ENCODE assay signal across 23 cellular contexts in genomic region chr11:65624931-65625627, GRCh38. TPM values are rescaled to one million over a fixed set of nuclear protein-coding genes. Genes with fewer than 3 reads are reported as not detected.
"Had no signal": no experiment of that assay in that cellular context is flagged by ENCODE, and none has a peak within 500 bp of the region (broad histone marks: within the 10 kb centered on the region; RNA-seq: fewer than 3 reads in every experiment).

No MANE protein-coding gene starts in this region.

- FAIRE-seq: bronchial epithelial cell, colon, TTC549 had no signal

- H3K9me3 Mint-ChIP-seq: activated CD8-positive, alpha-beta T cell treated with anti-CD3 and anti-CD28 coated beads for 36 hours; activated naive CD4-positive, alpha-beta T cell treated with anti-CD3 and anti-CD28 coated beads, Interleukin-2, amount 50 U/mL, for 72 hours; central memory CD8-positive, alpha-beta T cell; naive B cell; neural crest cell; stimulated activated memory B cell treated with anti-CD40 and anti-IgM and Interleukin-4, amounts not matched to agents 10 μg/mL and 1 μg/mL and 100 μg/mL, for 72 hours; stimulated activated naive CD8-positive, alpha-beta T cell treated with anti-CD3 and anti-CD28 coated beads, Interleukin-15, amount 100 ng/mL, for 72 hours; type B pancreatic cell had no signal

- H3K4me3 ChIP-seq: esophagus squamous epithelium, lung, psoas muscle, right atrium auricular region, smooth muscle cell, uterus had no signal

- H3K27ac Mint-ChIP-seq: activated CD8-positive, alpha-beta T cell treated with anti-CD3 and anti-CD28 coated beads for 36 hours; stimulated activated memory B cell treated with anti-CD40 and anti-IgM and Interleukin-4, amounts not matched to agents 10 μg/mL and 1 μg/mL and 100 μg/mL, for 72 hours; type B pancreatic cell had no signal

- H3K9ac ChIP-seq: parathyroid adenoma had no signal

- H3K4me1 Mint-ChIP-seq: neural crest cell had no signal

- H3K27me3 ChIP-seq: esophagus squamous epithelium, right atrium auricular region, uterus had no signal

- H3K4me1 ChIP-seq: parathyroid adenoma, psoas muscle, uterus had no signal

- H3K27ac ChIP-seq: epithelial cell of prostate, esophagus squamous epithelium, parathyroid adenoma, psoas muscle, right atrium auricular region, uterus, VCaP had no signal

- H3K4me2 ChIP-seq: smooth muscle cell had no signal

- DNase-seq: esophagus squamous epithelium, kidney glomerular epithelial cell, occipital lobe had no signal

- H3K4me3 Mint-ChIP-seq: activated CD8-positive, alpha-beta T cell treated with anti-CD3 and anti-CD28 coated beads for 36 hours; naive B cell; neural crest cell; stimulated activated memory B cell treated with anti-CD40 and anti-IgM and Interleukin-4, amounts not matched to agents 10 μg/mL and 1 μg/mL and 100 μg/mL, for 72 hours; stimulated activated naive CD8-positive, alpha-beta T cell treated with anti-CD3 and anti-CD28 coated beads, Interleukin-15, amount 100 ng/mL, for 72 hours; type B pancreatic cell had no signal

- H3K36me3 Mint-ChIP-seq: naive B cell, type B pancreatic cell had no signal

- H3K9me3 ChIP-seq: esophagus squamous epithelium, psoas muscle, right atrium auricular region, uterus had no signal

- H3K36me3 ChIP-seq: uterus had no signal

- H3K27me3 Mint-ChIP-seq: activated CD8-positive, alpha-beta T cell treated with anti-CD3 and anti-CD28 coated beads for 36 hours; central memory CD8-positive, alpha-beta T cell; naive B cell; stimulated activated memory B cell treated with anti-CD40 and anti-IgM and Interleukin-4, amounts not matched to agents 10 μg/mL and 1 μg/mL and 100 μg/mL, for 72 hours; stimulated activated naive CD8-positive, alpha-beta T cell treated with anti-CD3 and anti-CD28 coated beads, Interleukin-15, amount 100 ng/mL, for 72 hours; type B pancreatic cell had no signal

RNA-seq across cellular contexts. Expression of gene KCNK7, which starts 29.5 kb away (rescaled TPM):
- total RNA-seq: left lobe of liver, smooth muscle cell had no signal
- polyA plus RNA-seq: smooth muscle cell had no signal
